Comparison of ENCODE assay signal across 9 cellular contexts in the genomic region with DNA sequence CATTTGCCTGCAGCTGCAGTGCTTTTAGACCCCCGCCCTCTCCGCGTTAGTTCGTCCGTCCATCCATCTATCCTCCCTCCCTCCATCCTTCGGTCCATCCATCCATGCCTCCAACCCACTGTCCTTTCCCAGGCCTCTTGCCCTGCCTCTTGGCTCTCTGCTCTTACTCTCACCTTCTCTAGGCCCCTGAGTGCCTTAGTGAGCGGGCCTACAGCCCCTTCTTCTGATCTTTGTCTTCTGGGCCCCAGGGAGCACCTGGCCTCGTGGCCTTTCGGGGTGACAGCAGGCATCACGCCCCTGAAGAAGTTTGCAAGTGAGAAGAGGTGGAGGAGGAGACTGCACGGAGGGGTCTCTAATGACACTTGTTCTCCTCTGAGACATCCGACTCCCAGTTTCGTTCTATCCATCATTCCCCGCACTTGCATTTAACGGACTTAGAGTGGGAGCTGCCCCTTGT. TPM values are rescaled to one million over a fixed set of nuclear protein-coding genes. Genes with fewer than 3 reads are reported as not detected.
DNase-seq lines count a peak whose midpoint lies in the region; ATAC-seq and TF ChIP-seq lines count a peak whose summit lies in the region.
"Had no signal": no experiment of that assay in that cellular context is flagged by ENCODE, and none has a peak within 500 bp of the region (broad histone marks: within the 10 kb centered on the region; RNA-seq: fewer than 3 reads in every experiment).

No MANE protein-coding gene starts in this region.

- H3K36me3 Mint-ChIP-seq in activated T-cell treated with anti-CD3 and anti-CD28 coated beads, Interleukin-2, amount 50 U/mL, for 4 hours (ENCODE audit: insufficient read depth), result peaks cover 18% of the 10 kb centered on the region

- H3K4me3 ChIP-seq in adipocyte (ENCODE audit: low read length) (peak overlapping the region; percentile 82), tibial nerve (peak overlapping the region; percentile 51 to 92 (median 70))

- peak overlapping the region; percentile 95 for H3K4me3 Mint-ChIP-seq in activated T-cell treated with anti-CD3 and anti-CD28 coated beads, Interleukin-2, amount 50 U/mL, for 4 hours

- H3K9me3 ChIP-seq in adipocyte (ENCODE audit: control insufficient read depth, low read length), result no peaks in the 10 kb centered on the region
- no peaks in the 10 kb centered on the region for H3K9me3 ChIP-seq in tibial nerve

- H3K4me1 ChIP-seq in adipocyte (ENCODE audit: control insufficient read depth, insufficient read depth, low read length), result peaks cover 15% of the 10 kb centered on the region
- peaks cover 0 to 26% (median 14%) of the 10 kb centered on the region in 4 donors for H3K4me1 ChIP-seq in tibial nerve

- DNase-seq in activated T-cell treated with anti-CD3 and anti-CD28 coated beads, Interleukin-2, amount 50 U/mL, for 4 hours, result no peak
- no peak for DNase-seq in activated T-cell treated with anti-CD3 and anti-CD28 coated beads, Interleukin-2, amount 50 U/mL, for 1 hour
- DNase-seq in adipocyte (ENCODE audit: low read depth) (no peak), tibial nerve (ENCODE audit: low spot score in 2 of 2) (no peak), NCI-H1436 (lab: John Stamatoyannopoulos, UW) (no peak), NCI-H1436 treated with DMSO at 0.1 percent for 48 hours (lab: John Stamatoyannopoulos, UW) (no peak)

- TF ChIP-seq POLR2A in tibial nerve (IDR thresholded peaks at IDR 0.05), result no peak

- peaks cover 3% of the 10 kb centered on the region for H3K27me3 Mint-ChIP-seq in activated T-cell treated with anti-CD3 and anti-CD28 coated beads, Interleukin-2, amount 50 U/mL, for 4 hours (ENCODE audit: low read depth)

- H3K27ac ChIP-seq in layer of hippocampus (ENCODE audit: low read depth, low read length) (peak overlapping the region; percentile 99), tibial nerve (peak overlapping the region; percentile 93 to 98 (median 96))

- TF ChIP-seq CTCF in tibial nerve (IDR thresholded peaks at IDR 0.05), result no peak

- peak overlapping the region; percentile 87 for H3K9ac ChIP-seq in adipocyte (ENCODE audit: low read length)

- no peak for ATAC-seq in activated T-cell treated with anti-CD3 and anti-CD28 coated beads, Interleukin-2, amount 50 U/mL, for 4 hours
- no peak for ATAC-seq in GM21423 (IDR thresholded peaks at IDR 0.05; ENCODE audit: unreplicated experiment)

- peaks cover 55% of the 10 kb centered on the region for H3K36me3 ChIP-seq in adipocyte (ENCODE audit: control insufficient read depth, insufficient read depth, low read length, severe bottlenecking)
- peaks cover 0 to 28% (median 4%) of the 10 kb centered on the region in 3 donors for H3K36me3 ChIP-seq in tibial nerve

- peaks cover 36% of the 10 kb centered on the region for H3K4me1 Mint-ChIP-seq in activated T-cell treated with anti-CD3 and anti-CD28 coated beads, Interleukin-2, amount 50 U/mL, for 4 hours (ENCODE audit: low read depth)

- 9 to 19% methylated on average over 15 of the region's 15 CpGs for WGBS in tibial nerve, 2 donors

- no peak for TF ChIP-seq EP300 in tibial nerve (IDR thresholded peaks at IDR 0.05)

- H3K27me3 ChIP-seq in adipocyte (replicated peaks; ENCODE audit: control insufficient read depth, insufficient read depth, low read length) (no peaks in the 10 kb centered on the region), layer of hippocampus (ENCODE audit: control insufficient read depth, insufficient read depth, low read length) (no peaks in the 10 kb centered on the region), tibial nerve (no peaks in the 10 kb centered on the region)

- no peaks in the 10 kb centered on the region for H3K9me3 Mint-ChIP-seq in activated T-cell treated with anti-CD3 and anti-CD28 coated beads, Interleukin-2, amount 50 U/mL, for 4 hours

RNA-seq across cellular contexts. Expression of a gene that starts 0.8 kb away (rescaled TPM):
- total RNA-seq in activated T-cell treated with anti-CD3 and anti-CD28 coated beads, Interleukin-2, amount 50 U/mL, for 4 hours, result 10 to 100 TPM; 19.5 to 23.8 (median 23.6) TPM
- total RNA-seq in tibial nerve, result 1 to 10 TPM; 6.5 to 6.8 (median 6.5) TPM

RNA-seq across cellular contexts. Expression of a gene that starts 9.3 kb away (rescaled TPM):
- 10 to 100 TPM in 2 of 3 donors, 1 to 10 TPM in 1; 9.0 to 11.1 (median 10.6) TPM for total RNA-seq in activated T-cell treated with anti-CD3 and anti-CD28 coated beads, Interleukin-2, amount 50 U/mL, for 4 hours
- total RNA-seq in tibial nerve, result 1 to 10 TPM; 4.4 to 8.4 (median 5.6) TPM

RNA-seq across cellular contexts. Expression of a gene that starts 18.2 kb away (rescaled TPM):
- total RNA-seq in activated T-cell treated with anti-CD3 and anti-CD28 coated beads, Interleukin-2, amount 50 U/mL, for 4 hours, result under 1 TPM in 2 of 3 donors, not detected in 1; 0.13 to 0.37 TPM
- total RNA-seq in tibial nerve, result 1 to 10 TPM; 1.5 to 3.5 (median 2.4) TPM
- total RNA-seq: glomerular endothelial cell had no signal

RNA-seq across cellular contexts. Expression of a gene that starts 25.0 kb away (rescaled TPM):
- total RNA-seq in activated T-cell treated with anti-CD3 and anti-CD28 coated beads, Interleukin-2, amount 50 U/mL, for 4 hours, result 1 to 10 TPM; 2.9 to 4.5 (median 4.0) TPM
- 10 to 100 TPM in 1 of 4 donors, 1 to 10 TPM in 3; 8.1 to 10.3 (median 8.4) TPM for total RNA-seq in tibial nerve

RNA-seq across cellular contexts. Expression of a gene that starts 55.1 kb away (rescaled TPM):
- total RNA-seq in activated T-cell treated with anti-CD3 and anti-CD28 coated beads, Interleukin-2, amount 50 U/mL, for 4 hours, result not detected
- under 1 TPM in 2 of 4 donors, not detected in 2; 0.59 to 0.60 TPM for total RNA-seq in tibial nerve
- total RNA-seq: glomerular endothelial cell had no signal
